In the genomic region with DNA sequence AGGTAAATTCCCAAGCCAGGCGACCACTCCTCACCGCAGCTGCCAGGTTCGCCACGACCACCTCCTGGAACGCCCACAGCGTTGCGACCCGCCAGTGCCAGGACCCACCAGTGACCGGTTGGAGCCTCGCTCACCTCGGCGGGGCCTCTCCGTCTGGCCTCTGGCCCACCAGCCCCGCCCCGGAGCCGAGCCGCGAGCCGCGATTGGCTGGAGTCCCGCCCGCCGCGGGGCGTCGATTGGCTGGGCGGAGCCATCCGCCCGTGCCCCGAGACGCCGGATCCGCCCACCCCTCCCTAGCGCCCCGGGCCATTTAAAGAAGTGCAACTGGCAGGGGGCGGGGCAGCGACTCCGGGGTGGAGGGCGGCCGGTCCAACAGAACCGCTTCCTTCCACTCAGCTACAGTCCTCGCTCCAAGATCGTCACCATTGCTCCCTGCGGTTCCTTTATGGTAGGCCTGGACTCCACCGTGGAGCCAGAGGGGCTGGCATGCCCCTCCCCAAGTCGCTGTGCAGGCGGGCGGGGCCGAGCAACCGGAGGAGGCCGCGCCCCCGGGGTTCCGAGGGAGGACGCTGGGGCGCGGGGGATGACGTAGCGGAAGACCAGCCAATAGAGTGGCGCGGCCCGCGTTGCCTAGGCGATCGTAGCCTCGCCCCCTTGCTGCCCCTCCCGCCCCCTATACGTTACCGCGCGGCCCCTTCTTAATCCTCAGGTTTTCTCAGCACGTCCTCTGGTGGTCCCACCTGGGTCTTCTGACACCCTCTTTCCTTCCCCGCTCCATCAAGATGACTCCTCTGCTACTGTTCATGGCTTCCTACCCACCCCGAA, we compare ENCODE assay signal across 8 cellular contexts. TPM values are rescaled to one million over a fixed set of nuclear protein-coding genes. Genes with fewer than 3 reads are reported as not detected.
DNase-seq lines count a peak whose midpoint lies in the region; ATAC-seq and TF ChIP-seq lines count a peak whose summit lies in the region.

A gene with protein sequence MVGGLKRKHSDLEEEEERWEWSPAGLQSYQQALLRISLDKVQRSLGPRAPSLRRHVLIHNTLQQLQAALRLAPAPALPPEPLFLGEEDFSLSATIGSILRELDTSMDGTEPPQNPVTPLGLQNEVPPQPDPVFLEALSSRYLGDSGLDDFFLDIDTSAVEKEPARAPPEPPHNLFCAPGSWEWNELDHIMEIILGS (minus strand): TSS at position 155 of the 825 bp plus-strand sequence. CDS start 2,255 bp downstream, outside the sequence.

- peak; percentile 98 for DNase-seq in ELF-1 (ENCODE audit: low read depth, low spot score)
- peak; percentile 95 for DNase-seq in GOT3 (lab: John Stamatoyannopoulos, UW)
- DNase-seq in LNCaP clone FGC (ENCODE audit: low read depth) = peak; percentile 66
- DNase-seq in RPMI8226 = peak; percentile 95
- peak; percentile 89 for DNase-seq in fibroblast of mammary gland (ENCODE audit: low read depth)
- DNase-seq in natural killer cell treated with Interleukin-12 subunit alpha and Interleukin-12 subunit beta and Interleukin-15 and Interleukin-18, amount 100 ng/mL, for 72 hours (ENCODE audit: low spot score) = peak; percentile 99
- DNase-seq in stimulated activated naive CD8-positive, alpha-beta T cell treated with anti-CD3 and anti-CD28 coated beads, Interleukin-15, Interleukin-2, amounts not matched to agents 100 U/mL and 50 U/mL, for 24 hours = peak; percentile 99

- H3K9me3 Mint-ChIP-seq in activated T-helper 17 cell treated with anti-CD3 and anti-CD28 coated beads, Interleukin-2, amount 50 U/mL, for 72 hours = no peaks in the 10 kb centered on the region
- H3K9me3 Mint-ChIP-seq in natural killer cell treated with Interleukin-12 subunit alpha and Interleukin-12 subunit beta and Interleukin-15 and Interleukin-18, amount 100 ng/mL, for 72 hours = no peaks in the 10 kb centered on the region

- peaks cover 11% of the 10 kb centered on the region for H3K4me1 Mint-ChIP-seq in activated T-helper 17 cell treated with anti-CD3 and anti-CD28 coated beads, Interleukin-2, amount 50 U/mL, for 72 hours
- H3K4me1 Mint-ChIP-seq in natural killer cell treated with Interleukin-12 subunit alpha and Interleukin-12 subunit beta and Interleukin-15 and Interleukin-18, amount 100 ng/mL, for 72 hours (ENCODE audit: low read depth in 2 of 2) = peaks cover 12 to 22% of the 10 kb centered on the region in 2 donors

- no peak for TF ChIP-seq CTCF in LNCaP clone FGC (IDR thresholded peaks at IDR 0.05; ENCODE audit: control insufficient read depth, extremely low read depth, insufficient read depth)
- TF ChIP-seq CTCF in fibroblast of mammary gland (conservative IDR thresholded peaks at IDR 0.05; ENCODE audit: control insufficient read depth, insufficient read depth, low read depth, low read length) = no peak

- H3K4me3 Mint-ChIP-seq in activated T-helper 17 cell treated with anti-CD3 and anti-CD28 coated beads, Interleukin-2, amount 50 U/mL, for 72 hours = peak within 1 kb of the TSS; percentile 93
- H3K4me3 Mint-ChIP-seq in natural killer cell treated with Interleukin-12 subunit alpha and Interleukin-12 subunit beta and Interleukin-15 and Interleukin-18, amount 100 ng/mL, for 72 hours = peak within 1 kb of the TSS; percentile 99

- H3K27me3 Mint-ChIP-seq in activated T-helper 17 cell treated with anti-CD3 and anti-CD28 coated beads, Interleukin-2, amount 50 U/mL, for 72 hours = no peaks in the 10 kb centered on the region
- H3K27me3 Mint-ChIP-seq in natural killer cell treated with Interleukin-12 subunit alpha and Interleukin-12 subunit beta and Interleukin-15 and Interleukin-18, amount 100 ng/mL, for 72 hours = no peaks in the 10 kb centered on the region

- H3K4me3 ChIP-seq in LNCaP clone FGC (ENCODE audit: low read depth, low read length) (peak within 1 kb of the TSS; percentile 95), fibroblast of mammary gland (ENCODE audit: control insufficient read depth, low read depth, low read length) (peak within 1 kb of the TSS; percentile 100)

- H3K27ac Mint-ChIP-seq in activated T-helper 17 cell treated with anti-CD3 and anti-CD28 coated beads, Interleukin-2, amount 50 U/mL, for 72 hours = peak within 1 kb of the TSS; percentile 91
- peak within 1 kb of the TSS; percentile 85 to 90 for H3K27ac Mint-ChIP-seq in natural killer cell treated with Interleukin-12 subunit alpha and Interleukin-12 subunit beta and Interleukin-15 and Interleukin-18, amount 100 ng/mL, for 72 hours

- H3K36me3 Mint-ChIP-seq in activated T-helper 17 cell treated with anti-CD3 and anti-CD28 coated beads, Interleukin-2, amount 50 U/mL, for 72 hours (ENCODE audit: low read depth) = peaks cover 31% of the 10 kb centered on the region
- H3K36me3 Mint-ChIP-seq in natural killer cell treated with Interleukin-12 subunit alpha and Interleukin-12 subunit beta and Interleukin-15 and Interleukin-18, amount 100 ng/mL, for 72 hours = peaks cover 5% of the 10 kb centered on the region

- ATAC-seq in activated T-helper 17 cell treated with anti-CD3 and anti-CD28 coated beads, Interleukin-2, amount 50 U/mL, for 72 hours (replicated peaks) = peak; percentile 81
- ATAC-seq in natural killer cell treated with Interleukin-12 subunit alpha and Interleukin-12 subunit beta and Interleukin-15 and Interleukin-18, amount 100 ng/mL, for 72 hours = peak; percentile 87 to 90
- peak; percentile 78 for ATAC-seq in stimulated activated naive CD8-positive, alpha-beta T cell treated with anti-CD3 and anti-CD28 coated beads, Interleukin-15, Interleukin-2, amounts not matched to agents 100 U/mL and 50 U/mL, for 24 hours

RNA-seq across cellular contexts. Expression of the gene that starts here (rescaled TPM):
- total RNA-seq in activated T-helper 17 cell treated with anti-CD3 and anti-CD28 coated beads, Interleukin-2, amount 50 U/mL, for 72 hours = 10 to 100 TPM; 14.3 to 23.9 TPM
- 10 to 100 TPM; 12.8 to 13.2 TPM for total RNA-seq in natural killer cell treated with Interleukin-12 subunit alpha and Interleukin-12 subunit beta and Interleukin-15 and Interleukin-18, amount 100 ng/mL, for 72 hours

Comparison
In these comparisons a context has a peak if more than half of its experiments do, and no peak if none do; other contexts are left out.
1. Peak in every context shown above with its lines: DNase-seq, ATAC-seq and H3K4me3 ChIP-seq.